Comparison of ENCODE assay signal across 1 cellular context in the genomic region with DNA sequence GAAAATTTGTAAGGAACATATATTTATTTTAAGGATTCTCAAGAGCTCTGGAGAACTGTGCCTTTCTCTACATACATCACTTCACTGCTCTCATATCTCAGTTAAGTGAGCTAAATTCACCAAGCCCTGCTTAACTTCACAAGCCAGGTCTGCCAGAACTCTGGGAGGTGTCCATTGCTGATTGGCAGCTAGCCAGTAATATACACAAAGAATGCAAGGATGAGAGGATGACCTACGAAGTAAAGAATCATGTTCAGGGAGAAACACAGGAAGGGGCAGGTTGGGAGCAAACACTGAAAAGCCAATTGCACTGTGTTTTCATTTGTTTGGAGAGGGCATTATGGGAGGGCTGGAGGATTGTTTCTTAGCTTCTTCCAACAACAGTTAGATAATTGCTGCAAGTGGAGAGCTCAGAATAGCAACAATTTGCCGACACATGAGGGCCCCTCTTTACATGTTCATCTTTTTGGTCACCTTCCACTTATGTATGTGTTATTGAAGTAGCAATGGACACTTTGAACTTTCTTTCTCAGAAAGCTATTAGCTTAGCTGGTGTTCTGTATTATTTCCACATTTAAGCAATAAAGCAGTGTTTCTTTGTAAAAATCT.
TF ChIP-seq lines count a peak whose summit lies in the region.

No MANE protein-coding gene starts in this region.

TF ChIP-seq in IMR-90, 13 proteins besides CTCF, POLR2A, EP300 and RAD21 (continued from another document):
- no peak for TF ChIP-seq ELK1 (IDR thresholded peaks at IDR 0.05; ENCODE audit: borderline replicate concordance, low read depth, low read length)
